Comparison of ENCODE assay signal across 1 cellular context in genomic region chr7:50449881-50450690, GRCh38.
A peak's percentile ranks its signal among the peaks of the same experiment; 100 is the strongest.
TF ChIP-seq lines count a peak whose summit lies in the region.

FIGNL1 (minus strand) TSS chr7:50450350; CDS start chr7:50447287, 3,063 bp downstream.

TF ChIP-seq in HepG2, 621 proteins besides CTCF, POLR2A, EP300 and RAD21 (continued from another document and continues in another):
- peak; percentile 96 for TF ChIP-seq E2F5 (CRISPR knock-in tag; conservative IDR thresholded peaks at IDR 0.05)
- TF ChIP-seq AGO1 (IDR thresholded peaks at IDR 0.05; ENCODE audit: low read depth, low read length, poor library complexity, severe bottlenecking) = no peak
- no peak for TF ChIP-seq HNF4G (IDR thresholded peaks at IDR 0.05; ENCODE audit: borderline replicate concordance, low read depth, low read length)
- no peak for TF ChIP-seq HNF4G (CRISPR knock-in tag; IDR thresholded peaks at IDR 0.05; ENCODE audit: borderline replicate concordance, low read depth)
- TF ChIP-seq ATF2 (CRISPR knock-in tag; IDR thresholded peaks at IDR 0.05) = peak; percentile 62; the same call in 1 of the 2 replicates
- TF ChIP-seq ARNT2 (CRISPR knock-in tag; IDR thresholded peaks at IDR 0.05; ENCODE audit: low read depth) = peak; percentile 76; the same call in 1 of the 2 replicates
- TF ChIP-seq SNAPC4 (CRISPR knock-in tag; IDR thresholded peaks at IDR 0.05) = no peak
- TF ChIP-seq ZNF101 (CRISPR knock-in tag; IDR thresholded peaks at IDR 0.05; ENCODE audit: borderline replicate concordance, low read depth) = no peak
- TF ChIP-seq AGO2 (optimal IDR thresholded peaks at IDR 0.05; ENCODE audit: low read depth, low read length) = peak; percentile 19
- no peak for TF ChIP-seq ZNF362 (CRISPR knock-in tag; IDR thresholded peaks at IDR 0.05; ENCODE audit: borderline replicate concordance)
- peak; percentile 31; the same call in 1 of the 2 replicates for TF ChIP-seq MAZ (IDR thresholded peaks at IDR 0.05; ENCODE audit: borderline replicate concordance, low read depth, low read length)
- peak; percentile 67 for TF ChIP-seq MAZ (CRISPR knock-in tag; IDR thresholded peaks at IDR 0.05; ENCODE audit: low read depth)
- no peak for TF ChIP-seq ZNF615 (CRISPR knock-in tag; IDR thresholded peaks at IDR 0.05; ENCODE audit: borderline replicate concordance)
- TF ChIP-seq PAX8 (CRISPR knock-in tag; IDR thresholded peaks at IDR 0.05; ENCODE audit: borderline replicate concordance) = no peak
- TF ChIP-seq ZBTB42 (CRISPR knock-in tag; IDR thresholded peaks at IDR 0.05) = peak; percentile 91
- peak; percentile 93 for TF ChIP-seq ZFP91 (CRISPR knock-in tag; IDR thresholded peaks at IDR 0.05; ENCODE audit: borderline replicate concordance)
- no peak for TF ChIP-seq ZNF414 (CRISPR knock-in tag; IDR thresholded peaks at IDR 0.05)
- TF ChIP-seq SNAPC5 (CRISPR knock-in tag; IDR thresholded peaks at IDR 0.05; ENCODE audit: borderline replicate concordance) = no peak
- no peak for TF ChIP-seq LCORL (IDR thresholded peaks at IDR 0.05)
- peak; percentile 68 for TF ChIP-seq LCORL (CRISPR knock-in tag; IDR thresholded peaks at IDR 0.05)
- no peak for TF ChIP-seq ZNF10 (CRISPR knock-in tag; IDR thresholded peaks at IDR 0.05; ENCODE audit: borderline replicate concordance, low read depth)
- no peak for TF ChIP-seq SKIL (CRISPR knock-in tag; IDR thresholded peaks at IDR 0.05; ENCODE audit: borderline replicate concordance)
- no peak for TF ChIP-seq ZNF136 (CRISPR knock-in tag; IDR thresholded peaks at IDR 0.05; ENCODE audit: low read depth)
- TF ChIP-seq ZBTB4 (CRISPR knock-in tag; IDR thresholded peaks at IDR 0.05; ENCODE audit: borderline replicate concordance) = peak; percentile 64; the same call in 1 of the 2 replicates
- no peak for TF ChIP-seq KDM6A (CRISPR knock-in tag; IDR thresholded peaks at IDR 0.05; ENCODE audit: low read depth)
- TF ChIP-seq PBX3 (CRISPR knock-in tag; IDR thresholded peaks at IDR 0.05; ENCODE audit: borderline replicate concordance) = no peak
- TF ChIP-seq MXD3 (CRISPR knock-in tag; IDR thresholded peaks at IDR 0.05) = peak; percentile 70; the same call in 1 of the 2 replicates
- no peak; the same call in none of the 2 replicates for TF ChIP-seq ZNF639 (CRISPR knock-in tag; conservative IDR thresholded peaks at IDR 0.05)
- no peak for TF ChIP-seq USF2 (IDR thresholded peaks at IDR 0.05; ENCODE audit: low read depth, low read length)
- TF ChIP-seq USF2 (CRISPR knock-in tag; IDR thresholded peaks at IDR 0.05; ENCODE audit: borderline replicate concordance) = no peak
- TF ChIP-seq ZNF780A (CRISPR knock-in tag; IDR thresholded peaks at IDR 0.05) = no peak
- no peak for TF ChIP-seq ZBTB38 (CRISPR knock-in tag; IDR thresholded peaks at IDR 0.05)
